ENCODE assay signal across 34 cellular contexts in genomic region chr4:74627093-74627492, GRCh38.
"Had no signal": no experiment of that assay in that cellular context is flagged by ENCODE, and none has a peak within 500 bp of the region (broad histone marks: within the 10 kb centered on the region; RNA-seq: fewer than 3 reads in every experiment).

No MANE protein-coding gene starts in this region.

- H3K4me2 ChIP-seq: PC-9 had no signal

- H3K27ac ChIP-seq: PC-9, RWPE1, VCaP had no signal

- H3K4me3 ChIP-seq: PC-9 had no signal

- H2AFZ ChIP-seq: PC-9 had no signal

- FAIRE-seq: bronchial epithelial cell had no signal

- ATAC-seq: activated naive CD8-positive, alpha-beta T cell treated with anti-CD3 and anti-CD28 coated beads, Interleukin-2, amount 50 U/mL, for 24 hours; Right ventricle myocardium inferior; SK-N-SH treated with all-trans-retinoic acid at 6 μM for 48 hours; T-cell had no signal

- DNase-seq: activated B cell treated with CpG ODN at 0.5 μM for 24 hours; activated CD4-positive, alpha-beta memory T cell treated with anti-CD3 and anti-CD28 coated beads for 36 hours; activated CD4-positive, alpha-beta T cell treated with anti-CD3 and anti-CD28 coated beads for 4 hours; activated CD4-positive, alpha-beta T cell treated with anti-CD3 and anti-CD28 coated beads, Interleukin-2, amount 50 U/mL, for 1 hour; activated CD4-positive, CD25-positive, alpha-beta regulatory T cell treated with anti-CD3 and anti-CD28 coated beads, Interleukin-2, amount 50 U/mL, for 72 hours; activated CD8-positive, alpha-beta memory T cell treated with anti-CD3 and anti-CD28 coated beads, Interleukin-2, amount 50 U/mL, for 4 hours; activated effector memory CD4-positive, alpha-beta T cell treated with Interleukin-2 at 50 U/mL for 16 hours; activated naive CD4-positive, alpha-beta T cell treated with anti-CD3 and anti-CD28 coated beads, Interleukin-2, amount 10 ng/mL, durations not matched to agents 7 days and 5 days; activated naive CD8-positive, alpha-beta T cell treated with anti-CD3 and anti-CD28 coated beads, Interleukin-2, amount 50 U/mL, for 24 hours; activated T-cell treated with anti-CD3 and anti-CD28 coated beads, Interleukin-2, amount 50 U/mL, for 48 hours; anterior cingulate cortex; caudate nucleus; cerebellar nuclear complex; MM.1S; MV-4-11; NCI-H1092; NCI-H146; NCI-H187; NCI-H2029 treated with DMSO at 0.1 percent for 48 hours; NCI-H2107; NCI-H2171 treated with DMSO at 0.1 percent for 48 hours; NCI-H2227 treated with DMSO at 0.1 percent for 48 hours; NCI-H446; NCI-H524 treated with DMSO at 0.1 percent for 48 hours; PC-9; SIG-M5; T-cell; T-helper 2 cell; T-helper 9 cell had no signal
